ENCODE assay signal across 1 cellular context in genomic region chr5:65190328-65191053, GRCh38.
TF ChIP-seq lines count a peak whose summit lies in the region.

No MANE protein-coding gene starts in this region.

TF ChIP-seq in GM12878, 131 proteins besides CTCF, POLR2A, EP300 and RAD21 (continued from another document and continues in another):
- TF ChIP-seq CEBPZ (IDR thresholded peaks at IDR 0.05; ENCODE audit: low read depth, low read length) (no peak), MXI1 (IDR thresholded peaks at IDR 0.05; ENCODE audit: low read depth, low read length) (no peak), NR2C1 (IDR thresholded peaks at IDR 0.05) (no peak), ATF7 (IDR thresholded peaks at IDR 0.05; ENCODE audit: low read depth) (peak; percentile 73), MAX (IDR thresholded peaks at IDR 0.05; ENCODE audit: low read depth, low read length) (no peak), IRF5 (IDR thresholded peaks at IDR 0.05; ENCODE audit: borderline replicate concordance) (no peak), TAF1 (IDR thresholded peaks at IDR 0.05; ENCODE audit: borderline replicate concordance, low read depth, low read length) (no peak), SRF (IDR thresholded peaks at IDR 0.05; ENCODE audit: low read depth in 2 of 2, low read length in 2 of 2) (peak in 1 of 2 experiments; percentile 82; a peak in 1 of 4 replicates), IRF3 (IDR thresholded peaks at IDR 0.05) (no peak), MTA2 (IDR thresholded peaks at IDR 0.05; ENCODE audit: low read depth) (peak; percentile 72), IKZF2 (IDR thresholded peaks at IDR 0.05) (peak; percentile 15 to 39; a peak in 2 of 4 replicates), ATF3 (IDR thresholded peaks at IDR 0.05; ENCODE audit: borderline replicate concordance, extremely low read depth, low read depth, low read length) (no peak), SMC3 (IDR thresholded peaks at IDR 0.05; ENCODE audit: borderline replicate concordance, low read length) (no peak), HDGF (IDR thresholded peaks at IDR 0.05) (no peak), TCF7 (IDR thresholded peaks at IDR 0.05; ENCODE audit: borderline replicate concordance) (peak; percentile 68; the same call in 1 of the 2 replicates), CHD4 (IDR thresholded peaks at IDR 0.05) (no peak), MEF2B (IDR thresholded peaks at IDR 0.05; ENCODE audit: partially characterized antibody, poor library complexity, severe bottlenecking) (no peak), E2F4 (IDR thresholded peaks at IDR 0.05; ENCODE audit: low read depth, low read length) (no peak), ZBTB33 (IDR thresholded peaks at IDR 0.05) (no peak), FOXM1 (IDR thresholded peaks at IDR 0.05; ENCODE audit: low read depth, low read length) (peak; percentile 93; the same call in 1 of the 2 replicates), CBX5 (IDR thresholded peaks at IDR 0.05; ENCODE audit: low read depth) (no peak), MLLT1 (IDR thresholded peaks at IDR 0.05) (no peak), ZBED1 (IDR thresholded peaks at IDR 0.05; ENCODE audit: borderline replicate concordance) (peak; percentile 75; the same call in 1 of the 2 replicates), GABPA (IDR thresholded peaks at IDR 0.05; ENCODE audit: low read depth) (peak; percentile 56; the same call in 1 of the 2 replicates), ZNF217 (IDR thresholded peaks at IDR 0.05) (no peak), WRNIP1 (IDR thresholded peaks at IDR 0.05; ENCODE audit: borderline replicate concordance, low read depth, low read length) (no peak), BACH1 (IDR thresholded peaks at IDR 0.05; ENCODE audit: borderline replicate concordance) (no peak), JUND (IDR thresholded peaks at IDR 0.05; ENCODE audit: low read depth, low read length) (no peak), ZNF207 (IDR thresholded peaks at IDR 0.05; ENCODE audit: borderline replicate concordance) (no peak), MYC (IDR thresholded peaks at IDR 0.05; ENCODE audit: insufficient read depth, insufficient read length, insufficient replicate concordance, low read length, severe bottlenecking) (no peak), POLR2AphosphoS5 (IDR thresholded peaks at IDR 0.05; ENCODE audit: low read length) (no peak), ETV6 (conservative IDR thresholded peaks at IDR 0.05 in 1 of 2, IDR thresholded peaks at IDR 0.05 in 1 of 2; ENCODE audit: borderline replicate concordance in 1 of 2, low read depth in 1 of 2) (peak in 1 of 2 experiments; percentile 69; a peak in 1 of 4 replicates), CHD2 (IDR thresholded peaks at IDR 0.05; ENCODE audit: borderline replicate concordance, low read depth, low read length) (no peak), RBBP5 (conservative IDR thresholded peaks at IDR 0.05) (no peak), ZNF274 (IDR thresholded peaks at IDR 0.05; ENCODE audit: insufficient read depth, insufficient read length) (no peak), PKNOX1 (IDR thresholded peaks at IDR 0.05) (no peak), ZBTB40 (IDR thresholded peaks at IDR 0.05; ENCODE audit: borderline replicate concordance) (no peak), CEBPB (IDR thresholded peaks at IDR 0.05; ENCODE audit: borderline replicate concordance in 1 of 2, low read depth in 2 of 2, low read length in 2 of 2) (peak in 1 of 2 experiments; percentile 87; a peak in 1 of 4 replicates), GATAD2B (conservative IDR thresholded peaks at IDR 0.05; ENCODE audit: low read depth) (no peak)
